2 cellular contexts compared by ENCODE assay signal in genomic region chr2:73385486-73386341, GRCh38.
TF ChIP-seq lines count a peak whose summit lies in the region.

TSS of gene ALMS1 (plus strand) at chr2:73385836. CDS start at chr2:73385869, 33 bp downstream.

TF ChIP-seq in A549, 52 proteins besides CTCF, POLR2A, EP300 and RAD21 (continued from another document and continues in another):
- TF ChIP-seq CBX2 (IDR thresholded peaks at IDR 0.05; ENCODE audit: borderline replicate concordance, low read depth) (no peak), JUNB (IDR thresholded peaks at IDR 0.05) (no peak), HES2 (IDR thresholded peaks at IDR 0.05) (no peak), USF2 (IDR thresholded peaks at IDR 0.05) (peak; percentile 8; the same call in 1 of the 2 replicates), RARB (CRISPR knock-in tag; IDR thresholded peaks at IDR 0.05) (no peak), SMC3 (IDR thresholded peaks at IDR 0.05) (0 out of 3 replicates have a peak, but pooled peaks have one; percentile 13), ZC3H11A (IDR thresholded peaks at IDR 0.05) (no peak), NPAS2 (CRISPR knock-in tag; IDR thresholded peaks at IDR 0.05; ENCODE audit: borderline replicate concordance) (no peak), PBX3 (IDR thresholded peaks at IDR 0.05) (no peak; the same call in 1 of the 2 replicates), HOXA7 (CRISPR knock-in tag; IDR thresholded peaks at IDR 0.05) (no peak), HOXB5 (CRISPR knock-in tag; IDR thresholded peaks at IDR 0.05) (no peak), ZSCAN20 (CRISPR knock-in tag; IDR thresholded peaks at IDR 0.05) (no peak), EHF (CRISPR knock-in tag; IDR thresholded peaks at IDR 0.05) (no peak), HEYL (CRISPR knock-in tag; IDR thresholded peaks at IDR 0.05) (no peak), ATOH8 (CRISPR knock-in tag; IDR thresholded peaks at IDR 0.05; ENCODE audit: low read depth) (no peak), FOSB (CRISPR knock-in tag; IDR thresholded peaks at IDR 0.05) (no peak), POLR2AphosphoS2 (conservative IDR thresholded peaks at IDR 0.05; ENCODE audit: low read length) (no peak), ELK1 (IDR thresholded peaks at IDR 0.05; ENCODE audit: low read depth, low read length) (no peak), KDM1A (IDR thresholded peaks at IDR 0.05; ENCODE audit: low read depth) (no peak), KDM5A (IDR thresholded peaks at IDR 0.05) (no peak), RCOR1 (IDR thresholded peaks at IDR 0.05; ENCODE audit: low read depth, low read length) (no peak), BHLHE40 (IDR thresholded peaks at IDR 0.05; ENCODE audit: low read depth, low read length) (0 out of 2 replicates have a peak, but pooled peaks have one; percentile 1), CBX8 (IDR thresholded peaks at IDR 0.05) (no peak), CEBPB (IDR thresholded peaks at IDR 0.05) (no peak), TFCP2L1 (CRISPR knock-in tag; IDR thresholded peaks at IDR 0.05) (no peak), BCL3 (IDR thresholded peaks at IDR 0.05) (no peak; the same call in 2 of the 3 replicates), ESRRA (IDR thresholded peaks at IDR 0.05; ENCODE audit: borderline replicate concordance, low read length) (no peak), EHMT2 (IDR thresholded peaks at IDR 0.05; ENCODE audit: low read depth) (no peak), RFX5 (IDR thresholded peaks at IDR 0.05) (no peak), HOXB13 (CRISPR knock-in tag; IDR thresholded peaks at IDR 0.05; ENCODE audit: low read depth) (no peak), HMGXB4 (CRISPR knock-in tag; IDR thresholded peaks at IDR 0.05; ENCODE audit: borderline replicate concordance) (no peak), SREBF2 (IDR thresholded peaks at IDR 0.05) (no peak), NR3C1 (IDR thresholded peaks at IDR 0.05) (no peak), RNF2 (IDR thresholded peaks at IDR 0.05; ENCODE audit: borderline replicate concordance, low read depth) (no peak)

TF ChIP-seq in K562, 482 proteins besides CTCF, POLR2A, EP300 and RAD21 (continued from another document and continues in another):
- TF ChIP-seq SRF (CRISPR knock-in tag; IDR thresholded peaks at IDR 0.05): no peak; a peak in 1 of 4 replicates
- no peak for TF ChIP-seq CBX2 (IDR thresholded peaks at IDR 0.05; ENCODE audit: insufficient read depth, low read length, poor library complexity, severe bottlenecking)
- TF ChIP-seq HMG20B (CRISPR knock-in tag; IDR thresholded peaks at IDR 0.05): no peak
- TF ChIP-seq CC2D1A (IDR thresholded peaks at IDR 0.05): no peak
- TF ChIP-seq SRSF9 (IDR thresholded peaks at IDR 0.05; ENCODE audit: borderline replicate concordance, low read depth, low read length): no peak
- TF ChIP-seq E2F6 (IDR thresholded peaks at IDR 0.05; ENCODE audit: borderline replicate concordance in 1 of 2, extremely low read depth in 1 of 2, insufficient read depth in 1 of 2, insufficient read length in 1 of 2, low read depth in 1 of 2, low read length in 1 of 2, poor library complexity in 1 of 2, severe bottlenecking in 1 of 2): peak; percentile 64 to 84
- no peak for TF ChIP-seq ASH1L (IDR thresholded peaks at IDR 0.05; ENCODE audit: borderline replicate concordance, low read depth, partially characterized antibody)
- TF ChIP-seq DNMT1 (IDR thresholded peaks at IDR 0.05): no peak
- TF ChIP-seq TRIM28 (IDR thresholded peaks at IDR 0.05): no peak
- TF ChIP-seq WHSC1 (IDR thresholded peaks at IDR 0.05; ENCODE audit: low read length): no peak
- no peak for TF ChIP-seq ARID2 (IDR thresholded peaks at IDR 0.05)
- no peak for TF ChIP-seq NFIX (CRISPR knock-in tag; IDR thresholded peaks at IDR 0.05; ENCODE audit: low read depth)
- no peak for TF ChIP-seq ELK1 (CRISPR knock-in tag; IDR thresholded peaks at IDR 0.05)
- TF ChIP-seq ARID3B (CRISPR knock-in tag; IDR thresholded peaks at IDR 0.05; ENCODE audit: borderline replicate concordance): no peak
- no peak for TF ChIP-seq ZKSCAN1 (IDR thresholded peaks at IDR 0.05; ENCODE audit: low read depth, low read length)
- peak; percentile 30; the same call in 1 of the 2 replicates for TF ChIP-seq ATF7 (IDR thresholded peaks at IDR 0.05)
- no peak for TF ChIP-seq NUFIP1 (IDR thresholded peaks at IDR 0.05; ENCODE audit: partially characterized antibody)
- peak; percentile 65 for TF ChIP-seq POLR2H (tag; IDR thresholded peaks at IDR 0.05; ENCODE audit: low read depth)
- peak; percentile 71 to 88 for TF ChIP-seq MNT (conservative IDR thresholded peaks at IDR 0.05)
- TF ChIP-seq SMAD4 (CRISPR knock-in tag; conservative IDR thresholded peaks at IDR 0.05): peak; percentile 25
- peak; percentile 89 for TF ChIP-seq RB1 (IDR thresholded peaks at IDR 0.05; ENCODE audit: low read depth)
- TF ChIP-seq PKNOX1 (IDR thresholded peaks at IDR 0.05): no peak
- TF ChIP-seq ZBED1 (IDR thresholded peaks at IDR 0.05): no peak
- no peak for TF ChIP-seq HOXB6 (CRISPR knock-in tag; IDR thresholded peaks at IDR 0.05; ENCODE audit: borderline replicate concordance)
- peak; percentile 55 for TF ChIP-seq TAF9B (IDR thresholded peaks at IDR 0.05; ENCODE audit: partially characterized antibody)
- 0 out of 2 replicates have a peak, but pooled peaks have one; percentile 26 for TF ChIP-seq ARID1B (IDR thresholded peaks at IDR 0.05)
- peak; percentile 49 for TF ChIP-seq PHF20 (IDR thresholded peaks at IDR 0.05; ENCODE audit: partially characterized antibody)
- no peak for TF ChIP-seq JUN (IDR thresholded peaks at IDR 0.05; ENCODE audit: borderline replicate concordance, low read depth, low read length)
- no peak for TF ChIP-seq JUN (CRISPR knock-in tag; IDR thresholded peaks at IDR 0.05; ENCODE audit: borderline replicate concordance)
- peak; percentile 69 for TF ChIP-seq MYC (IDR thresholded peaks at IDR 0.05; ENCODE audit: low read depth, low read length)
- no peak for TF ChIP-seq MYC (CRISPR knock-in tag; IDR thresholded peaks at IDR 0.05; ENCODE audit: borderline replicate concordance, low read depth)
- TF ChIP-seq ZSCAN32 (CRISPR knock-in tag; IDR thresholded peaks at IDR 0.05): no peak
- TF ChIP-seq ARNT (IDR thresholded peaks at IDR 0.05): no peak
- TF ChIP-seq FOXO4 (CRISPR knock-in tag; IDR thresholded peaks at IDR 0.05): no peak
- TF ChIP-seq PRDM10 (IDR thresholded peaks at IDR 0.05; ENCODE audit: partially characterized antibody): no peak
- TF ChIP-seq FOXK2 (conservative IDR thresholded peaks at IDR 0.05 in 1 of 2, IDR thresholded peaks at IDR 0.05 in 1 of 2; ENCODE audit: low read depth in 2 of 2): peak; percentile 38 to 43; a peak in 1 of 4 replicates
- TF ChIP-seq AFF4 (CRISPR knock-in tag; IDR thresholded peaks at IDR 0.05): no peak
- no peak for TF ChIP-seq CAMTA2 (CRISPR knock-in tag; conservative IDR thresholded peaks at IDR 0.05)
